In genomic region chr18:67385455-67385854, GRCh38 we compare ENCODE assay signal across 20 cellular contexts.
DNase-seq lines count a peak whose midpoint lies in the region; ATAC-seq, FAIRE-seq and TF ChIP-seq lines count a peak whose summit lies in the region.
"Had no signal": no experiment of that assay in that cellular context is flagged by ENCODE, and none has a peak within 500 bp of the region (broad histone marks: within the 10 kb centered on the region; RNA-seq: fewer than 3 reads in every experiment).

No MANE protein-coding gene starts in this region.

- H3K4me2 ChIP-seq in HepG2 (ENCODE audit: low read depth, low read length) = peak overlapping the region; percentile 47

- H3K36me3 Mint-ChIP-seq in HFFc6 (ENCODE audit: low read depth) = no peaks in the 10 kb centered on the region
- H3K36me3 Mint-ChIP-seq: activated CD4-positive, alpha-beta memory T cell treated with anti-CD3 and anti-CD28 coated beads for 36 hours; activated naive CD4-positive, alpha-beta T cell treated with anti-CD3 and anti-CD28 coated beads, Interleukin-2, amount 50 U/mL, for 72 hours; naive thymus-derived CD4-positive, alpha-beta T cell had no signal

- POLR2A ChIA-PET in HepG2 (lab: Yijun Ruan, JAX) = interaction anchor here (1.4 kb wide), 1 partner anchor 130 kb away, joined by 5 read pairs; the partner anchor contains the start of gene DSEL

- DNase-seq in COLO829 (ENCODE audit: low spot score) = peak; percentile 14
- peak; percentile 64 for DNase-seq in HFFc6
- peak; percentile 7 for DNase-seq in bronchial epithelial cell (ENCODE audit: low read depth)
- DNase-seq in HepG2 (ENCODE audit: low spot score) = peak; percentile 78
- no peak for DNase-seq in stimulated activated naive CD4-positive, alpha-beta T cell treated with Interleukin-2 at 50 U/mL for 16 hours (lab: John Stamatoyannopoulos, UW)
- no peak for DNase-seq in activated CD8-positive, alpha-beta memory T cell treated with anti-CD3 and anti-CD28 coated beads, Interleukin-2, amount 50 U/mL, for 4 hours
- no peak for DNase-seq in HPDE6-E6E7 (ENCODE audit: extremely low spot score)
- DNase-seq: activated CD4-positive, alpha-beta memory T cell treated with anti-CD3 and anti-CD28 coated beads for 36 hours; activated T-cell treated with anti-CD3 and anti-CD28 coated beads, Interleukin-2, amount 50 U/mL, for 24 hours; AML-193; lower lobe of right lung; naive thymus-derived CD4-positive, alpha-beta T cell; NCI-H1048; NCI-H82; testis had no signal

- no peak overlapping the region for H3K9ac ChIP-seq in HepG2 (ENCODE audit: insufficient read depth, low read depth, low read length)

- no peaks in the 10 kb centered on the region for H3K36me3 ChIP-seq in bronchial epithelial cell (ENCODE audit: control insufficient read depth, insufficient read depth, low read length)
- no peaks in the 10 kb centered on the region for H3K36me3 ChIP-seq in HepG2 (replicated peaks in 1 of 2; ENCODE audit: control insufficient read depth in 1 of 2, insufficient read depth in 2 of 2, low read length in 2 of 2)
- H3K36me3 ChIP-seq: lower lobe of right lung had no signal

- TF ChIP-seq POLR2A in HepG2 (IDR thresholded peaks at IDR 0.05; ENCODE audit: insufficient read depth in 1 of 2, low read depth in 2 of 2, low read length in 2 of 2) = no peak

- H3K4me3 ChIP-seq in bronchial epithelial cell (ENCODE audit: low read depth, low read length) (no peak overlapping the region), HepG2 (replicated peaks in 1 of 3; ENCODE audit: insufficient read depth in 1 of 3, low read depth in 2 of 3, low read length in 3 of 3) (peak overlapping the region in 1 of 3 experiments; percentile 12; a peak in 1 of 6 replicates)
- H3K4me3 ChIP-seq: lower lobe of right lung, PC-9, testis had no signal

- whole genome bisulfite sequencing in HepG2 (ENCODE audit: low lambda C conversion rate) = 5% methylated on average over 6 of the region's 6 CpGs

- no peaks in the 10 kb centered on the region; the same call in 1 of the 2 replicates for H3K27me3 Mint-ChIP-seq in HFFc6 (ENCODE audit: insufficient read depth)
- H3K27me3 Mint-ChIP-seq: activated T-cell treated with anti-CD3 and anti-CD28 coated beads, Interleukin-2, amount 50 U/mL, for 24 hours; central memory CD8-positive, alpha-beta T cell had no signal

- H3K79me2 ChIP-seq in HepG2 (ENCODE audit: insufficient read depth, low read length) = no peaks in the 10 kb centered on the region

- in situ Hi-C loops in HepG2 (cut with HindIII; ENCODE audit: extremely low pct_ligation_motif_present, low pct_unique_long_range_greater_than_20kb) = no loop called here

- peaks cover 31% of the 10 kb centered on the region for H3K4me1 ChIP-seq in HepG2 (ENCODE audit: insufficient read depth, low read length)
- H3K4me1 ChIP-seq: lower lobe of right lung, testis had no signal

- H3K27ac Mint-ChIP-seq in HFFc6 = peak overlapping the region; percentile 79
- H3K27ac Mint-ChIP-seq: activated CD4-positive, alpha-beta memory T cell treated with anti-CD3 and anti-CD28 coated beads for 36 hours; activated naive CD4-positive, alpha-beta T cell treated with anti-CD3 and anti-CD28 coated beads, Interleukin-2, amount 50 U/mL, for 72 hours; activated T-cell treated with anti-CD3 and anti-CD28 coated beads, Interleukin-2, amount 50 U/mL, for 24 hours; naive thymus-derived CD4-positive, alpha-beta T cell had no signal

- no peaks in the 10 kb centered on the region for H3K9me3 Mint-ChIP-seq in HFFc6
- H3K9me3 Mint-ChIP-seq: activated CD4-positive, alpha-beta memory T cell treated with anti-CD3 and anti-CD28 coated beads for 36 hours; activated T-cell treated with anti-CD3 and anti-CD28 coated beads, Interleukin-2, amount 50 U/mL, for 24 hours; naive thymus-derived CD4-positive, alpha-beta T cell had no signal

- peaks cover 19% of the 10 kb centered on the region for H3K4me1 Mint-ChIP-seq in HFFc6 (ENCODE audit: low read depth)
- H3K4me1 Mint-ChIP-seq: central memory CD8-positive, alpha-beta T cell had no signal

- TF ChIP-seq EP300 in HepG2 (IDR thresholded peaks at IDR 0.05; ENCODE audit: low read depth in 2 of 2, low read length in 2 of 2) = peak in 1 of 2 experiments; percentile 76; a peak in 2 of 4 replicates
- no peak for TF ChIP-seq EP300 in HepG2 (CRISPR knock-in tag; IDR thresholded peaks at IDR 0.05; ENCODE audit: borderline replicate concordance)

- CTCF ChIA-PET in HepG2 (lab: Yijun Ruan, JAX; ENCODE audit: low intra/inter-chr PET ratio, low total read pairs) = no interaction called here

- FAIRE-seq in bronchial epithelial cell (lab: Jason Lieb, UNC) = no peak
- FAIRE-seq in HepG2 (lab: Jason Lieb, UNC) = peak; percentile 21
- FAIRE-seq: TTC549 had no signal

- BruUV-seq in HepG2 (replicated peaks; lab: Mats Ljungman, UMichigan) = no TSS peak

- H3K27me3 ChIP-seq in bronchial epithelial cell (ENCODE audit: control insufficient read depth, insufficient read depth, low read length) = no peaks in the 10 kb centered on the region
- no peaks in the 10 kb centered on the region for H3K27me3 ChIP-seq in HepG2 (ENCODE audit: control insufficient read depth in 1 of 2, insufficient read depth in 2 of 2, low read length in 2 of 2)
- H3K27me3 ChIP-seq: testis had no signal

- TF ChIP-seq CTCF in HFFc6 (IDR thresholded peaks at IDR 0.05) (no peak), bronchial epithelial cell (IDR thresholded peaks at IDR 0.05; ENCODE audit: insufficient read depth, low read length, severe bottlenecking) (no peak), HepG2 (CRISPR knock-in tag; IDR thresholded peaks at IDR 0.05) (no peak)

- no peaks in the 10 kb centered on the region for H3K9me3 ChIP-seq in HepG2 (ENCODE audit: low read length)
- H3K9me3 ChIP-seq: lower lobe of right lung, testis had no signal

- no peak overlapping the region for H2AFZ ChIP-seq in HepG2 (ENCODE audit: low read length)
- H2AFZ ChIP-seq: PC-9 had no signal

- no peaks in the 10 kb centered on the region for H4K20me1 ChIP-seq in HepG2 (ENCODE audit: insufficient read depth, low read length)

- peak; percentile 75 for ATAC-seq in HepG2
- no peak for ATAC-seq in HG02623 (IDR thresholded peaks at IDR 0.05; ENCODE audit: unreplicated experiment)
- ATAC-seq: lower lobe of right lung; naive thymus-derived CD4-positive, alpha-beta T cell had no signal

- peak overlapping the region; percentile 15; the same call in 1 of the 2 replicates for H3K4me3 Mint-ChIP-seq in HFFc6
- H3K4me3 Mint-ChIP-seq: activated CD4-positive, alpha-beta memory T cell treated with anti-CD3 and anti-CD28 coated beads for 36 hours; activated T-cell treated with anti-CD3 and anti-CD28 coated beads, Interleukin-2, amount 50 U/mL, for 24 hours; central memory CD8-positive, alpha-beta T cell; naive thymus-derived CD4-positive, alpha-beta T cell had no signal

- intact Hi-C loops in HepG2 (cut with micrococcal nuclease; ENCODE audit: unreplicated experiment) = loop anchor here (10.0 kb wide), 1 partner anchor 129 kb away; the partner anchor contains the start of gene DSEL

- H3K27ac ChIP-seq in HepG2 (ENCODE audit: extremely low read length, insufficient read depth, low read length) = peak overlapping the region; percentile 51
- H3K27ac ChIP-seq: lower lobe of right lung, PC-9, testis had no signal

- TF ChIP-seq RAD21 in HepG2 (CRISPR knock-in tag; IDR thresholded peaks at IDR 0.05) = no peak

TF ChIP-seq in HepG2, 621 proteins besides CTCF, POLR2A, EP300 and RAD21 (continues in another document):
- TF ChIP-seq REST (IDR thresholded peaks at IDR 0.05; ENCODE audit: borderline replicate concordance in 1 of 2, low read depth in 1 of 2, low read length in 2 of 2) (no peak), SOX5 (CRISPR knock-in tag; IDR thresholded peaks at IDR 0.05; ENCODE audit: borderline replicate concordance) (peak; percentile 64), MXD1 (CRISPR knock-in tag; IDR thresholded peaks at IDR 0.05) (no peak), ASH2L (IDR thresholded peaks at IDR 0.05; ENCODE audit: insufficient read length, low read depth, low read length) (peak; percentile 32), E2F5 (CRISPR knock-in tag; conservative IDR thresholded peaks at IDR 0.05) (no peak), SOX6 (IDR thresholded peaks at IDR 0.05) (no peak), SOX6 (CRISPR knock-in tag; IDR thresholded peaks at IDR 0.05) (peak; percentile 74)

Comparison
In these comparisons a context has a peak if more than half of its experiments do, and no peak if none do; other contexts are left out.
1. DNase-seq: peak in COLO829 (single experiment), HFFc6 (single experiment), bronchial epithelial cell (single experiment) and HepG2 (single experiment); none in stimulated activated naive CD4-positive, alpha-beta T cell treated with Interleukin-2 at 50 U/mL for 16 hours (single experiment), activated CD8-positive, alpha-beta memory T cell treated with anti-CD3 and anti-CD28 coated beads, Interleukin-2, amount 50 U/mL, for 4 hours (single experiment) and HPDE6-E6E7 (single experiment).